1 cellular context compared by ENCODE assay signal in genomic region chr17:39688475-39688835, GRCh38.
TF ChIP-seq lines count a peak whose summit lies in the region.

No MANE protein-coding gene starts in this region.

TF ChIP-seq in IMR-90, 13 proteins besides CTCF, POLR2A, EP300 and RAD21 (continued from another document):
- TF ChIP-seq CHD1 (IDR thresholded peaks at IDR 0.05; ENCODE audit: low read depth, low read length), result no peak
- TF ChIP-seq RFX5 (IDR thresholded peaks at IDR 0.05; ENCODE audit: low read depth, low read length), result no peak
- TF ChIP-seq CEBPB (IDR thresholded peaks at IDR 0.05; ENCODE audit: low read depth, low read length), result no peak
- no peak for TF ChIP-seq FOS (IDR thresholded peaks at IDR 0.05; ENCODE audit: low read depth, low read length)
